In the genomic region with DNA sequence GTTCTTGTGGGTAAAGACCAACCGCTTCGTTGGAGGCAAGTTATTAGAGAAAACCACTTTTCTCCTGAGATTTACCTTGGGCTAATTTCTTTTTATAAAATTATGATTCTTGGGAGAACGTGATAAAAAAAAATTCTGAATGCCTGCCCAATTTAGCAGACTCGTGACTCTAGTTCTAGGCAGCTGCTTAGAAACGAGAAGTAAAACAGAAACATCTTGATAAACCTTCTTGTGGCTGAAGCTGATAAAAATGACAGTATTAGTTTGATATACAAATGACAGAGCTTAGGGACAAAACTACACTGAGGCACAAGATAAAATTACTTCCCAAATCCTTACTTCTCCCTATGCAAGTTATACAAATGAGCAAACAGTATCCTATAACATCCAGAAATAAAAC, we compare ENCODE assay signal across 27 cellular contexts.
"Had no signal": no experiment of that assay in that cellular context is flagged by ENCODE, and none has a peak within 500 bp of the region (broad histone marks: within the 10 kb centered on the region; RNA-seq: fewer than 3 reads in every experiment).

No MANE protein-coding gene starts in this region.

- H3K4me1 ChIP-seq: SJSA1 had no signal

- H3K27ac Mint-ChIP-seq: activated CD4-positive, alpha-beta memory T cell treated with anti-CD3 and anti-CD28 coated beads, Interleukin-2, amount 10 ng/mL, durations not matched to agents 7 days and 5 days; activated CD4-positive, alpha-beta T cell treated with anti-CD3 and anti-CD28 coated beads for 36 hours; activated naive CD4-positive, alpha-beta T cell treated with anti-CD3 and anti-CD28 coated beads, Interleukin-2, amount 50 U/mL, for 24 hours; activated T-cell treated with anti-CD3 and anti-CD28 coated beads, Interleukin-2, amount 50 U/mL, for 72 hours; T-helper 1 cell treated with Interleukin-12 subunit alpha and Interleukin-12 subunit beta and Interleukin-4 antibody, amounts not matched to agents 30 μg/mL and 1 μg/mL, for 36 hours had no signal

- H3K4me3 ChIP-seq: SJSA1 had no signal

- H3K27me3 ChIP-seq: SJSA1 had no signal

- H3K9me3 ChIP-seq: SJSA1 had no signal

- H3K27me3 Mint-ChIP-seq: activated CD4-positive, alpha-beta memory T cell treated with anti-CD3 and anti-CD28 coated beads, Interleukin-2, amount 10 ng/mL, durations not matched to agents 7 days and 5 days; activated CD4-positive, alpha-beta T cell treated with anti-CD3 and anti-CD28 coated beads for 36 hours had no signal

- H3K4me3 Mint-ChIP-seq: activated CD4-positive, alpha-beta memory T cell treated with anti-CD3 and anti-CD28 coated beads, Interleukin-2, amount 10 ng/mL, durations not matched to agents 7 days and 5 days; activated CD4-positive, alpha-beta T cell treated with anti-CD3 and anti-CD28 coated beads for 36 hours; activated naive CD4-positive, alpha-beta T cell treated with anti-CD3 and anti-CD28 coated beads, Interleukin-2, amount 50 U/mL, for 24 hours; activated T-cell treated with anti-CD3 and anti-CD28 coated beads, Interleukin-2, amount 50 U/mL, for 72 hours; T-helper 1 cell treated with Interleukin-12 subunit alpha and Interleukin-12 subunit beta and Interleukin-4 antibody, amounts not matched to agents 30 μg/mL and 1 μg/mL, for 36 hours had no signal

- H3K4me1 Mint-ChIP-seq: activated CD4-positive, alpha-beta memory T cell treated with anti-CD3 and anti-CD28 coated beads, Interleukin-2, amount 10 ng/mL, durations not matched to agents 7 days and 5 days; activated naive CD4-positive, alpha-beta T cell treated with anti-CD3 and anti-CD28 coated beads, Interleukin-2, amount 50 U/mL, for 24 hours had no signal

- H3K36me3 Mint-ChIP-seq: activated naive CD4-positive, alpha-beta T cell treated with anti-CD3 and anti-CD28 coated beads, Interleukin-2, amount 50 U/mL, for 24 hours had no signal

- ATAC-seq: activated CD4-positive, alpha-beta T cell treated with anti-CD3 and anti-CD28 coated beads for 36 hours; activated T-cell treated with anti-CD3 and anti-CD28 coated beads, Interleukin-2, amount 50 U/mL, for 72 hours; PC-3 had no signal

- DNase-seq: activated CD4-positive, alpha-beta memory T cell treated with anti-CD3 and anti-CD28 coated beads, Interleukin-2, amount 10 ng/mL, durations not matched to agents 7 days and 5 days; activated CD4-positive, alpha-beta T cell treated with anti-CD3 and anti-CD28 coated beads for 36 hours; activated CD4-positive, alpha-beta T cell treated with anti-CD3 and anti-CD28 coated beads, Interleukin-2, amount 50 U/mL, for 1 hour; activated naive CD4-positive, alpha-beta T cell; activated T-cell treated with anti-CD3 and anti-CD28 coated beads for 4 hours; activated T-cell treated with anti-CD3 and anti-CD28 coated beads, Interleukin-2, amount 50 U/mL, for 72 hours; aorta; central memory CD4-positive, alpha-beta T cell; IMR-90; KG1; NCI-H1092 treated with DMSO at 0.1 percent for 48 hours; NCI-H1417 treated with DMSO at 0.1 percent for 48 hours; NCI-H1694; NCI-H2029; NCI-H2107; NCI-H2171 treated with DMSO at 0.1 percent for 48 hours; NCI-H226; NCI-H510A; NCI-H526 treated with DMSO at 0.1 percent for 48 hours; NCI-H82; NK-92 treated with Interleukin-12 subunit alpha and Interleukin-12 subunit beta, amount 100 ng/mL, for 24 hours; PC-3; SHP77; WERI-Rb-1 had no signal

- H3K9me3 Mint-ChIP-seq: activated CD4-positive, alpha-beta memory T cell treated with anti-CD3 and anti-CD28 coated beads, Interleukin-2, amount 10 ng/mL, durations not matched to agents 7 days and 5 days; activated naive CD4-positive, alpha-beta T cell treated with anti-CD3 and anti-CD28 coated beads, Interleukin-2, amount 50 U/mL, for 24 hours; activated T-cell treated with anti-CD3 and anti-CD28 coated beads, Interleukin-2, amount 50 U/mL, for 72 hours; T-helper 1 cell treated with Interleukin-12 subunit alpha and Interleukin-12 subunit beta and Interleukin-4 antibody, amounts not matched to agents 30 μg/mL and 1 μg/mL, for 36 hours had no signal

- H3K36me3 ChIP-seq: SJSA1, WERI-Rb-1 had no signal

- H3K27ac ChIP-seq: SJSA1, WERI-Rb-1 had no signal
